Comparison of ENCODE assay signal across 2 cellular contexts in the genomic region with DNA sequence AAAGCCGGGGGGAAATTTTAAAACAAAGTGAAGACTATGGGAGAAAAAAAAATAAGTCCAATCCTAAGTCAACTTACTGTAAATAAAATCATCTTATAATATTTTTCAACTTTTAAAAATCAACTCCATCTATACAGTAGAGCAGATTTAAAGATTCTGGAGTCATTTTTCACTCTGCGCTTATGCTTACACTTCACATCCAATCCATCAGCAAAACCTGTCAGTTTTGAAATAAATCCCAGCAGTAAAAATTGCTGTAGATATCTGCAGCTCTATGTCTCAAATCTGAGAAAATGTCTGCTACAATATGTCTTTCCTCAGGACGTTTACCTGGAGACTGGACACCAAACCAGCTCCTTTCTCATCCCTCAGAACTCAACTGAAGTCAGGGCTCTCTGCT.
TF ChIP-seq lines count a peak whose summit lies in the region.

No MANE protein-coding gene starts in this region.

TF ChIP-seq in GM23338, 12 proteins besides CTCF, POLR2A, EP300 and RAD21:
- TF ChIP-seq STAT1 (IDR thresholded peaks at IDR 0.05; ENCODE audit: unreplicated experiment) (no peak), CREB1 (CRISPR knock-in tag; IDR thresholded peaks at IDR 0.05; ENCODE audit: low read depth) (no peak), POLR2AphosphoS5 (IDR thresholded peaks at IDR 0.05; ENCODE audit: low read depth) (no peak), JUNB (IDR thresholded peaks at IDR 0.05; ENCODE audit: unreplicated experiment) (no peak), EZH2phosphoT487 (IDR thresholded peaks at IDR 0.05; ENCODE audit: unreplicated experiment) (no peak), EZH2 (IDR thresholded peaks at IDR 0.05; ENCODE audit: low read depth, unreplicated experiment) (no peak), NANOG (IDR thresholded peaks at IDR 0.05; ENCODE audit: borderline replicate concordance) (no peak), ZNF331 (CRISPR knock-in tag; IDR thresholded peaks at IDR 0.05; ENCODE audit: low read depth) (no peak)
- TF ChIP-seq, protein P1, sequence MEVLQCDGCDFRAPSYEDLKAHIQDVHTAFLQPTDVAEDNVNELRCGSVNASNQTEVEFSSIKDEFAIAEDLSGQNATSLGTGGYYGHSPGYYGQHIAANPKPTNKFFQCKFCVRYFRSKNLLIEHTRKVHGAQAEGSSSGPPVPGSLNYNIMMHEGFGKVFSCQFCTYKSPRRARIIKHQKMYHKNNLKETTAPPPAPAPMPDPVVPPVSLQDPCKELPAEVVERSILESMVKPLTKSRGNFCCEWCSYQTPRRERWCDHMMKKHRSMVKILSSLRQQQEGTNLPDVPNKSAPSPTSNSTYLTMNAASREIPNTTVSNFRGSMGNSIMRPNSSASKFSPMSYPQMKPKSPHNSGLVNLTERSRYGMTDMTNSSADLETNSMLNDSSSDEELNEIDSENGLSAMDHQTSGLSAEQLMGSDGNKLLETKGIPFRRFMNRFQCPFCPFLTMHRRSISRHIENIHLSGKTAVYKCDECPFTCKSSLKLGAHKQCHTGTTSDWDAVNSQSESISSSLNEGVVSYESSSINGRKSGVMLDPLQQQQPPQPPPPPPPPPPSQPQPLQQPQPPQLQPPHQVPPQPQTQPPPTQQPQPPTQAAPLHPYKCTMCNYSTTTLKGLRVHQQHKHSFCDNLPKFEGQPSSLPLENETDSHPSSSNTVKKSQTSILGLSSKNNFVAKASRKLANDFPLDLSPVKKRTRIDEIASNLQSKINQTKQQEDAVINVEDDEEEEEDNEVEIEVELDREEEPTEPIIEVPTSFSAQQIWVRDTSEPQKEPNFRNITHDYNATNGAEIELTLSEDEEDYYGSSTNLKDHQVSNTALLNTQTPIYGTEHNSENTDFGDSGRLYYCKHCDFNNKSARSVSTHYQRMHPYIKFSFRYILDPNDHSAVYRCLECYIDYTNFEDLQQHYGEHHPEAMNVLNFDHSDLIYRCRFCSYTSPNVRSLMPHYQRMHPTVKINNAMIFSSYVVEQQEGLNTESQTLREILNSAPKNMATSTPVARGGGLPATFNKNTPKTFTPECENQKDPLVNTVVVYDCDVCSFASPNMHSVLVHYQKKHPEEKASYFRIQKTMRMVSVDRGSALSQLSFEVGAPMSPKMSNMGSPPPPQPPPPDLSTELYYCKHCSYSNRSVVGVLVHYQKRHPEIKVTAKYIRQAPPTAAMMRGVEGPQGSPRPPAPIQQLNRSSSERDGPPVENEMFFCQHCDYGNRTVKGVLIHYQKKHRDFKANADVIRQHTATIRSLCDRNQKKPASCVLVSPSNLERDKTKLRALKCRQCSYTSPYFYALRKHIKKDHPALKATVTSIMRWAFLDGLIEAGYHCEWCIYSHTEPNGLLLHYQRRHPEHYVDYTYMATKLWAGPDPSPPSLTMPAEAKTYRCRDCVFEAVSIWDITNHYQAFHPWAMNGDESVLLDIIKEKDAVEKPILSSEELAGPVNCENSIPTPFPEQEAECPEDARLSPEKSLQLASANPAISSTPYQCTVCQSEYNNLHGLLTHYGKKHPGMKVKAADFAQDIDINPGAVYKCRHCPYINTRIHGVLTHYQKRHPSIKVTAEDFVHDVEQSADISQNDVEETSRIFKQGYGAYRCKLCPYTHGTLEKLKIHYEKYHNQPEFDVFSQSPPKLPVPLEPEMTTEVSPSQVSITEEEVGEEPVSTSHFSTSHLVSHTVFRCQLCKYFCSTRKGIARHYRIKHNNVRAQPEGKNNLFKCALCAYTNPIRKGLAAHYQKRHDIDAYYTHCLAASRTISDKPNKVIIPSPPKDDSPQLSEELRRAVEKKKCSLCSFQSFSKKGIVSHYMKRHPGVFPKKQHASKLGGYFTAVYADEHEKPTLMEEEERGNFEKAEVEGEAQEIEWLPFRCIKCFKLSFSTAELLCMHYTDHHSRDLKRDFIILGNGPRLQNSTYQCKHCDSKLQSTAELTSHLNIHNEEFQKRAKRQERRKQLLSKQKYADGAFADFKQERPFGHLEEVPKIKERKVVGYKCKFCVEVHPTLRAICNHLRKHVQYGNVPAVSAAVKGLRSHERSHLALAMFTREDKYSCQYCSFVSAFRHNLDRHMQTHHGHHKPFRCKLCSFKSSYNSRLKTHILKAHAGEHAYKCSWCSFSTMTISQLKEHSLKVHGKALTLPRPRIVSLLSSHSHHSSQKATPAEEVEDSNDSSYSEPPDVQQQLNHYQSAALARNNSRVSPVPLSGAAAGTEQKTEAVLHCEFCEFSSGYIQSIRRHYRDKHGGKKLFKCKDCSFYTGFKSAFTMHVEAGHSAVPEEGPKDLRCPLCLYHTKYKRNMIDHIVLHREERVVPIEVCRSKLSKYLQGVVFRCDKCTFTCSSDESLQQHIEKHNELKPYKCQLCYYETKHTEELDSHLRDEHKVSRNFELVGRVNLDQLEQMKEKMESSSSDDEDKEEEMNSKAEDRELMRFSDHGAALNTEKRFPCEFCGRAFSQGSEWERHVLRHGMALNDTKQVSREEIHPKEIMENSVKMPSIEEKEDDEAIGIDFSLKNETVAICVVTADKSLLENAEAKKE (CRISPR knock-in tag; IDR thresholded peaks at IDR 0.05) = no peak

TF ChIP-seq in H1, 55 proteins besides CTCF, POLR2A, EP300 and RAD21:
- TF ChIP-seq POLR2AphosphoS5 (IDR thresholded peaks at IDR 0.05; ENCODE audit: low read depth, low read length) = no peak
- TF ChIP-seq TAF1 (IDR thresholded peaks at IDR 0.05; ENCODE audit: low read depth, low read length) = no peak
- no peak for TF ChIP-seq ZNF274 (IDR thresholded peaks at IDR 0.05; ENCODE audit: borderline replicate concordance, extremely low read depth, low read length)
- TF ChIP-seq NANOG (IDR thresholded peaks at IDR 0.05; ENCODE audit: insufficient read depth, low read depth, low read length, poor library complexity, severe bottlenecking) = no peak
- TF ChIP-seq TEAD4 (IDR thresholded peaks at IDR 0.05; ENCODE audit: low read depth, low read length) = no peak
- TF ChIP-seq ATF2 (IDR thresholded peaks at IDR 0.05; ENCODE audit: low read length) = no peak
